1 cellular context compared by ENCODE assay signal in the genomic region with DNA sequence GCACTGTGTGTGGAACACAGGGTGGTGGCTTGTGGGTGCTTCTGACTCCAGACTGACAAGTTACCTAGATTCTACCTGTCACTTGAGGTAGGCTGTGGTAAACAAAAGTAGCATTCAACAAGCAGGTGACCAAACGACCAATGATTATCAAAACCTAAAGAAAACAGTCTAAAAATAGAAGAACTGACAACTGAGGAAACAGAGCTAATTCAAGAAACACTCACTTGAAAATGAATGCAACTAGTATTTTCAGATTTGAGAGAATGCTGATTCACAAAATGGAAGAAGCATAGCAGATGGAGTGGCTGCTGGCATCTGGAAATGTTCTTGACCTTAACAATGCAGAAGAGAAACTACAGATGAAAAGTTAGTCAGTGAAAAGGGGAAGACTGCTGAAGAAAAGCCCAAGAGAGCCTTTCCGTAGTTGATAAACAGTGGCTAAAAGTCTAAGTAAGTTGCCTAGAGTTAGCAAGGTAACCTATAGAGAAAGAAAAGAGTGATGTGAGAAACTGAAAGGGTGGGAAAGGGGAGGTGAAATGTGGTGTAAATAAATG.
TF ChIP-seq lines count a peak whose summit lies in the region.

No MANE protein-coding gene starts in this region.

TF ChIP-seq in GM12878, 131 proteins besides CTCF, POLR2A, EP300 and RAD21 (continued from another document):
- TF ChIP-seq EED (IDR thresholded peaks at IDR 0.05; ENCODE audit: low read depth) (no peak), CREB1 (IDR thresholded peaks at IDR 0.05; ENCODE audit: low read depth) (no peak), RELA (IDR thresholded peaks at IDR 0.05; ENCODE audit: borderline replicate concordance, partially characterized antibody) (no peak), MXI1 (IDR thresholded peaks at IDR 0.05; ENCODE audit: low read depth, low read length) (no peak), RCOR1 (conservative IDR thresholded peaks at IDR 0.05; ENCODE audit: low read depth, low read length) (no peak), ZNF207 (IDR thresholded peaks at IDR 0.05; ENCODE audit: borderline replicate concordance) (no peak), WRNIP1 (IDR thresholded peaks at IDR 0.05; ENCODE audit: borderline replicate concordance, low read depth, low read length) (no peak), SRF (IDR thresholded peaks at IDR 0.05; ENCODE audit: low read depth in 2 of 2, low read length in 2 of 2) (no peak), YY1 (IDR thresholded peaks at IDR 0.05; ENCODE audit: low read depth, low read length) (peak; percentile 53; the same call in 1 of the 2 replicates), RUNX3 (IDR thresholded peaks at IDR 0.05; ENCODE audit: low read length) (peak; percentile 7; the same call in 1 of the 2 replicates), NFXL1 (IDR thresholded peaks at IDR 0.05; ENCODE audit: borderline replicate concordance) (no peak)
- TF ChIP-seq, protein P1, sequence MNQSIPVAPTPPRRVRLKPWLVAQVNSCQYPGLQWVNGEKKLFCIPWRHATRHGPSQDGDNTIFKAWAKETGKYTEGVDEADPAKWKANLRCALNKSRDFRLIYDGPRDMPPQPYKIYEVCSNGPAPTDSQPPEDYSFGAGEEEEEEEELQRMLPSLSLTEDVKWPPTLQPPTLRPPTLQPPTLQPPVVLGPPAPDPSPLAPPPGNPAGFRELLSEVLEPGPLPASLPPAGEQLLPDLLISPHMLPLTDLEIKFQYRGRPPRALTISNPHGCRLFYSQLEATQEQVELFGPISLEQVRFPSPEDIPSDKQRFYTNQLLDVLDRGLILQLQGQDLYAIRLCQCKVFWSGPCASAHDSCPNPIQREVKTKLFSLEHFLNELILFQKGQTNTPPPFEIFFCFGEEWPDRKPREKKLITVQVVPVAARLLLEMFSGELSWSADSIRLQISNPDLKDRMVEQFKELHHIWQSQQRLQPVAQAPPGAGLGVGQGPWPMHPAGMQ (IDR thresholded peaks at IDR 0.05; ENCODE audit: borderline replicate concordance) = no peak
- TF ChIP-seq, protein P2, sequence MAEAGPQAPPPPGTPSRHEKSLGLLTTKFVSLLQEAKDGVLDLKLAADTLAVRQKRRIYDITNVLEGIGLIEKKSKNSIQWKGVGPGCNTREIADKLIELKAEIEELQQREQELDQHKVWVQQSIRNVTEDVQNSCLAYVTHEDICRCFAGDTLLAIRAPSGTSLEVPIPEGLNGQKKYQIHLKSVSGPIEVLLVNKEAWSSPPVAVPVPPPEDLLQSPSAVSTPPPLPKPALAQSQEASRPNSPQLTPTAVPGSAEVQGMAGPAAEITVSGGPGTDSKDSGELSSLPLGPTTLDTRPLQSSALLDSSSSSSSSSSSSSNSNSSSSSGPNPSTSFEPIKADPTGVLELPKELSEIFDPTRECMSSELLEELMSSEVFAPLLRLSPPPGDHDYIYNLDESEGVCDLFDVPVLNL (IDR thresholded peaks at IDR 0.05; ENCODE audit: low read depth, low read length) = no peak
